Comparison of ENCODE assay signal across 14 cellular contexts in genomic region chr3:19644405-19644804, GRCh38.
DNase-seq lines count a peak whose midpoint lies in the region; ATAC-seq, FAIRE-seq and TF ChIP-seq lines count a peak whose summit lies in the region.
"Had no signal": no experiment of that assay in that cellular context is flagged by ENCODE, and none has a peak within 500 bp of the region (broad histone marks: within the 10 kb centered on the region; RNA-seq: fewer than 3 reads in every experiment).

No MANE protein-coding gene starts in this region.

- H3K27ac ChIP-seq in GM12878 (ENCODE audit: control insufficient read depth, insufficient read depth) (peak overlapping the region; percentile 16; the same call in 1 of the 2 replicates), dorsolateral prefrontal cortex (no peak overlapping the region)
- H3K27ac ChIP-seq: esophagus squamous epithelium, lower lobe of right lung, SJSA1 had no signal

- TF ChIP-seq CTCF in GM12878 (IDR thresholded peaks at IDR 0.05 in 2 of 3, conservative IDR thresholded peaks at IDR 0.05 in 1 of 3; ENCODE audit: control insufficient read depth in 2 of 3, extremely low read depth in 1 of 3, insufficient read depth in 1 of 3, low read depth in 3 of 3, low read length in 3 of 3) (no peak), dorsolateral prefrontal cortex (IDR thresholded peaks at IDR 0.05 in 54 of 56, conservative IDR thresholded peaks at IDR 0.05 in 2 of 56; ENCODE audit: low read depth in 1 of 56, partially characterized antibody in 56 of 56) (no peak)

- SMC1A ChIA-PET in GM12878 (lab: Charles Lee; ENCODE audit: uncharacterized antibody, unreplicated experiment) = no interaction called here

- no peaks in the 10 kb centered on the region for H3K36me3 ChIP-seq in GM12878 (ENCODE audit: control insufficient read depth in 2 of 2, insufficient read depth in 2 of 2, low read length in 1 of 2)
- H3K36me3 ChIP-seq: esophagus squamous epithelium, lower lobe of right lung, SJSA1 had no signal

- H3K27me3 ChIP-seq in GM12878 (replicated peaks in 1 of 2; ENCODE audit: control insufficient read depth in 2 of 2, insufficient read depth in 2 of 2, low read length in 1 of 2) = no peaks in the 10 kb centered on the region
- H3K27me3 ChIP-seq in dorsolateral prefrontal cortex = peaks cover 0 to 10% (median 0%) of the 10 kb centered on the region in 45 donors
- H3K27me3 ChIP-seq: esophagus squamous epithelium, SJSA1 had no signal

- TF ChIP-seq POLR2A in GM12878 (IDR thresholded peaks at IDR 0.05; ENCODE audit: low read depth, low read length) = no peak

- H3K9ac ChIP-seq in GM12878 (ENCODE audit: control insufficient read depth, insufficient read depth, low read length) = no peak overlapping the region

- no peaks in the 10 kb centered on the region for H4K20me1 ChIP-seq in GM12878 (ENCODE audit: control insufficient read depth, insufficient read depth)

- TF ChIP-seq EP300 in GM12878 (IDR thresholded peaks at IDR 0.05; ENCODE audit: borderline replicate concordance in 1 of 2, control insufficient read depth in 1 of 2, low read depth in 2 of 2, low read length in 2 of 2) = no peak

- RAD21 ChIA-PET in GM12878 (lab: Charles Lee; ENCODE audit: unreplicated experiment) = no interaction called here

- H2AFZ ChIP-seq in GM12878 (ENCODE audit: control insufficient read depth, low read depth, low read length) = peak overlapping the region; percentile 58

- H3K79me2 ChIP-seq in GM12878 (ENCODE audit: control insufficient read depth, insufficient read depth, low read length) = no peaks in the 10 kb centered on the region

- peaks cover 9% of the 10 kb centered on the region; the same call in 2 of the 3 replicates for H3K9me3 ChIP-seq in GM12878 (replicated peaks; ENCODE audit: control insufficient read depth, insufficient read depth, low read length)
- H3K9me3 ChIP-seq: esophagus squamous epithelium, lower lobe of right lung, SJSA1 had no signal

- POLR2A ChIA-PET in GM12878 (lab: Charles Lee) = no interaction called here

- peaks cover 7% of the 10 kb centered on the region; the same call in 1 of the 2 replicates for H3K4me1 ChIP-seq in GM12878 (ENCODE audit: control insufficient read depth, insufficient read depth, low read length)
- H3K4me1 ChIP-seq: esophagus squamous epithelium, lower lobe of right lung, SJSA1 had no signal

- WGBS in GM12878 (ENCODE audit: insufficient coverage, insufficient replicate concordance, low lambda C conversion rate, missing lambda C conversion rate) = 0% methylated on average over 2 of the region's 2 CpGs

- peak; percentile 31 for FAIRE-seq in GM12878 (lab: Jason Lieb, UNC)
- FAIRE-seq: G401.6 had no signal

- H3K4me3 ChIP-seq in GM12878 = no peak overlapping the region
- H3K4me3 ChIP-seq in dorsolateral prefrontal cortex = no peak overlapping the region
- H3K4me3 ChIP-seq: esophagus squamous epithelium, lower lobe of right lung, SJSA1 had no signal

- TF ChIP-seq RAD21 in GM12878 (IDR thresholded peaks at IDR 0.05; ENCODE audit: insufficient read depth, low read depth, low read length) = no peak

- ATAC-seq in GM19035 (IDR thresholded peaks at IDR 0.05; ENCODE audit: unreplicated experiment) (peak; percentile 51), HG02642 (IDR thresholded peaks at IDR 0.05; ENCODE audit: poor library complexity, unreplicated experiment) (peak; percentile 61), GM12878 (peak; percentile 79)
- ATAC-seq: lower lobe of right lung had no signal

- in situ Hi-C loops in KBM-7 (cut with MboI; ENCODE audit: low pct_unique_long_range_greater_than_20kb, low sequenced_read_pairs) = no loop called here
- in situ Hi-C loops in GM12878 (cut with MboI) = no loop called here

- intact Hi-C loops in GM12878 (cut with micrococcal nuclease; ENCODE audit: unreplicated experiment) = no loop called here
- intact Hi-C loops in dorsolateral prefrontal cortex (cut with DNase I) = no loop called here

- CTCF ChIA-PET in GM12878 (lab: Yijun Ruan, JAX) = interaction anchor here (1.2 kb wide), 1 partner anchor 14 kb away, joined by 3 read pairs; no protein-coding TSS in a partner anchor

- no TSS peak for BruUV-seq in GM12878 (replicated peaks; lab: Mats Ljungman, UMichigan)

- H3K4me2 ChIP-seq in GM12878 (ENCODE audit: control insufficient read depth, insufficient read depth) = peak overlapping the region; percentile 39; the same call in 1 of the 2 replicates

- DNase-seq in KBM-7 (peak; percentile 45), GM12878 (ENCODE audit: low read depth, low spot score) (no peak), OCI-M2 (lab: John Stamatoyannopoulos, UW; ENCODE audit: unreplicated experiment) (no peak), dorsolateral prefrontal cortex (no peak), NCI-H446 (lab: John Stamatoyannopoulos, UW) (no peak)
- DNase-seq: activated CD8-positive, alpha-beta memory T cell treated with anti-CD3 and anti-CD28 coated beads, Interleukin-2, amount 50 U/mL, for 4 hours; CD4-positive, alpha-beta memory T cell; esophagus squamous epithelium; lower lobe of right lung; NCI-H1105 had no signal

TF ChIP-seq in GM12878, 131 proteins besides CTCF, POLR2A, EP300 and RAD21:
- TF ChIP-seq SPI1 (IDR thresholded peaks at IDR 0.05; ENCODE audit: borderline replicate concordance, insufficient read depth, low read depth, low read length) = peak; percentile 83
- no peak for TF ChIP-seq SP1 (IDR thresholded peaks at IDR 0.05; ENCODE audit: low read depth, low read length)
- no peak for TF ChIP-seq MTA2 (IDR thresholded peaks at IDR 0.05; ENCODE audit: low read depth)
- peak; percentile 69 for TF ChIP-seq YY1 (IDR thresholded peaks at IDR 0.05; ENCODE audit: low read depth, low read length)
- no peak for TF ChIP-seq MEF2A (IDR thresholded peaks at IDR 0.05; ENCODE audit: insufficient read depth, low read depth, low read length)
- no peak for TF ChIP-seq EZH2 (IDR thresholded peaks at IDR 0.05; ENCODE audit: borderline replicate concordance, control insufficient read depth, low read depth, low read length)
- no peak for TF ChIP-seq IKZF1 (conservative IDR thresholded peaks at IDR 0.05)
- TF ChIP-seq ETV6 (conservative IDR thresholded peaks at IDR 0.05 in 1 of 2, IDR thresholded peaks at IDR 0.05 in 1 of 2; ENCODE audit: borderline replicate concordance in 1 of 2, low read depth in 1 of 2) = peak in 1 of 2 experiments; percentile 50; a peak in 1 of 4 replicates
- TF ChIP-seq SREBF2 (IDR thresholded peaks at IDR 0.05; ENCODE audit: low read length) = no peak
TF ChIP-seq in GM12878: peak in this region for 3.
